Comparison of ENCODE assay signal across 15 cellular contexts in genomic region chr9:69731348-69731747, GRCh38. TPM values are rescaled to one million over a fixed set of nuclear protein-coding genes. Genes with fewer than 3 reads are reported as not detected.
DNase-seq lines count a peak whose midpoint lies in the region; ATAC-seq and TF ChIP-seq lines count a peak whose summit lies in the region.
"Had no signal": no experiment of that assay in that cellular context is flagged by ENCODE, and none has a peak within 500 bp of the region (broad histone marks: within the 10 kb centered on the region; RNA-seq: fewer than 3 reads in every experiment).

No MANE protein-coding gene starts in this region.

- WGBS in endodermal cell (ENCODE audit: insufficient coverage in 1 of 2, insufficient read length in 1 of 2), 2 experiments: 95 to 100% methylated on average over 2 of the region's 2 CpGs

- peaks cover 15% of the 10 kb centered on the region for H3K4me1 Mint-ChIP-seq in activated CD4-positive, alpha-beta T cell treated with anti-CD3 and anti-CD28 coated beads, Interleukin-2, amount 10 ng/mL, durations not matched to agents 24 days and 14 days
- H3K4me1 Mint-ChIP-seq in activated CD4-positive, alpha-beta T cell treated with anti-CD3 and anti-CD28 coated beads, Interleukin-2, amount 10 ng/mL, durations not matched to agents 7 days and 5 days: no peaks in the 10 kb centered on the region
- H3K4me1 Mint-ChIP-seq in activated naive CD8-positive, alpha-beta T cell treated with anti-CD3 and anti-CD28 coated beads, Interleukin-2, amount 50 U/mL, for 24 hours: peaks cover 18% of the 10 kb centered on the region
- H3K4me1 Mint-ChIP-seq in activated naive CD8-positive, alpha-beta T cell treated with anti-CD3 and anti-CD28 coated beads for 36 hours: peaks cover 5% of the 10 kb centered on the region
- H3K4me1 Mint-ChIP-seq in activated T-helper 17 cell treated with anti-CD3 and anti-CD28 coated beads, Interleukin-2, amount 50 U/mL, for 72 hours: peaks cover 8% of the 10 kb centered on the region
- no peaks in the 10 kb centered on the region for H3K4me1 Mint-ChIP-seq in endodermal cell
- H3K4me1 Mint-ChIP-seq: B cell, H9 had no signal

- no peak overlapping the region for H3K4me3 ChIP-seq in endodermal cell (ENCODE audit: low read length)
- H3K4me3 ChIP-seq: BLaER1 treated with 17β-estradiol and CSF1 and Interleukin-3, amounts not matched to agents 10 nM and 100 nM had no signal

- H3K27me3 Mint-ChIP-seq in activated CD4-positive, alpha-beta T cell treated with anti-CD3 and anti-CD28 coated beads, Interleukin-2, amount 10 ng/mL, durations not matched to agents 24 days and 14 days: no peaks in the 10 kb centered on the region
- H3K27me3 Mint-ChIP-seq in activated CD4-positive, alpha-beta T cell treated with anti-CD3 and anti-CD28 coated beads, Interleukin-2, amount 10 ng/mL, durations not matched to agents 7 days and 5 days: no peaks in the 10 kb centered on the region
- H3K27me3 Mint-ChIP-seq in activated naive CD8-positive, alpha-beta T cell treated with anti-CD3 and anti-CD28 coated beads, Interleukin-2, amount 50 U/mL, for 24 hours: no peaks in the 10 kb centered on the region
- H3K27me3 Mint-ChIP-seq in activated naive CD8-positive, alpha-beta T cell treated with anti-CD3 and anti-CD28 coated beads for 36 hours: no peaks in the 10 kb centered on the region
- no peaks in the 10 kb centered on the region for H3K27me3 Mint-ChIP-seq in activated T-helper 17 cell treated with anti-CD3 and anti-CD28 coated beads, Interleukin-2, amount 50 U/mL, for 72 hours
- no peaks in the 10 kb centered on the region for H3K27me3 Mint-ChIP-seq in endodermal cell (ENCODE audit: insufficient read depth)
- H3K27me3 Mint-ChIP-seq: B cell had no signal

- H3K36me3 Mint-ChIP-seq in activated CD4-positive, alpha-beta T cell treated with anti-CD3 and anti-CD28 coated beads, Interleukin-2, amount 10 ng/mL, durations not matched to agents 24 days and 14 days (ENCODE audit: low read depth): peaks cover 50% of the 10 kb centered on the region
- H3K36me3 Mint-ChIP-seq in activated CD4-positive, alpha-beta T cell treated with anti-CD3 and anti-CD28 coated beads, Interleukin-2, amount 10 ng/mL, durations not matched to agents 7 days and 5 days (ENCODE audit: low read depth): peaks cover 50% of the 10 kb centered on the region
- H3K36me3 Mint-ChIP-seq in activated naive CD8-positive, alpha-beta T cell treated with anti-CD3 and anti-CD28 coated beads, Interleukin-2, amount 50 U/mL, for 24 hours (ENCODE audit: low read depth): peaks cover 40% of the 10 kb centered on the region
- H3K36me3 Mint-ChIP-seq in activated naive CD8-positive, alpha-beta T cell treated with anti-CD3 and anti-CD28 coated beads for 36 hours: peaks cover 31% of the 10 kb centered on the region
- H3K36me3 Mint-ChIP-seq in activated T-helper 17 cell treated with anti-CD3 and anti-CD28 coated beads, Interleukin-2, amount 50 U/mL, for 72 hours (ENCODE audit: low read depth): peaks cover 81% of the 10 kb centered on the region
- peaks cover 54% of the 10 kb centered on the region for H3K36me3 Mint-ChIP-seq in endodermal cell (ENCODE audit: low read depth)

- no peaks in the 10 kb centered on the region for H3K27me3 ChIP-seq in endodermal cell (ENCODE audit: control insufficient read depth, insufficient read depth, low read length, poor library complexity, severe bottlenecking)
- H3K27me3 ChIP-seq: BLaER1 treated with 17β-estradiol and CSF1 and Interleukin-3, amounts not matched to agents 10 nM and 100 nM had no signal

- intact Hi-C loops in activated CD4-positive, alpha-beta T cell treated with anti-CD3 and anti-CD28 coated beads, Interleukin-2, amount 10 ng/mL, durations not matched to agents 24 days and 14 days (cut with micrococcal nuclease): loop anchor here (2.0 kb wide), 1 partner anchor 27 kb away; no protein-coding TSS in a partner anchor

- H3K27ac Mint-ChIP-seq in activated CD4-positive, alpha-beta T cell treated with anti-CD3 and anti-CD28 coated beads, Interleukin-2, amount 10 ng/mL, durations not matched to agents 24 days and 14 days: peak overlapping the region; percentile 69
- H3K27ac Mint-ChIP-seq in activated CD4-positive, alpha-beta T cell treated with anti-CD3 and anti-CD28 coated beads, Interleukin-2, amount 10 ng/mL, durations not matched to agents 7 days and 5 days: no peak overlapping the region
- H3K27ac Mint-ChIP-seq in activated naive CD8-positive, alpha-beta T cell treated with anti-CD3 and anti-CD28 coated beads, Interleukin-2, amount 50 U/mL, for 24 hours: peak overlapping the region; percentile 76
- no peak overlapping the region for H3K27ac Mint-ChIP-seq in activated naive CD8-positive, alpha-beta T cell treated with anti-CD3 and anti-CD28 coated beads for 36 hours
- H3K27ac Mint-ChIP-seq in activated T-helper 17 cell treated with anti-CD3 and anti-CD28 coated beads, Interleukin-2, amount 50 U/mL, for 72 hours: no peak overlapping the region
- H3K27ac Mint-ChIP-seq in endodermal cell: no peak overlapping the region
- H3K27ac Mint-ChIP-seq: B cell; CD8-positive, alpha-beta T cell had no signal

- H3K4me1 ChIP-seq in endodermal cell (ENCODE audit: control insufficient read depth, insufficient read depth, low read length): no peaks in the 10 kb centered on the region
- H3K4me1 ChIP-seq: BLaER1 treated with 17β-estradiol and CSF1 and Interleukin-3, amounts not matched to agents 10 nM and 100 nM had no signal

- no peaks in the 10 kb centered on the region for H3K9me3 Mint-ChIP-seq in activated CD4-positive, alpha-beta T cell treated with anti-CD3 and anti-CD28 coated beads, Interleukin-2, amount 10 ng/mL, durations not matched to agents 24 days and 14 days
- no peaks in the 10 kb centered on the region for H3K9me3 Mint-ChIP-seq in activated CD4-positive, alpha-beta T cell treated with anti-CD3 and anti-CD28 coated beads, Interleukin-2, amount 10 ng/mL, durations not matched to agents 7 days and 5 days
- no peaks in the 10 kb centered on the region for H3K9me3 Mint-ChIP-seq in activated naive CD8-positive, alpha-beta T cell treated with anti-CD3 and anti-CD28 coated beads, Interleukin-2, amount 50 U/mL, for 24 hours
- no peaks in the 10 kb centered on the region for H3K9me3 Mint-ChIP-seq in activated naive CD8-positive, alpha-beta T cell treated with anti-CD3 and anti-CD28 coated beads for 36 hours
- no peaks in the 10 kb centered on the region for H3K9me3 Mint-ChIP-seq in activated T-helper 17 cell treated with anti-CD3 and anti-CD28 coated beads, Interleukin-2, amount 50 U/mL, for 72 hours
- H3K9me3 Mint-ChIP-seq in endodermal cell: no peaks in the 10 kb centered on the region
- H3K9me3 Mint-ChIP-seq: CD8-positive, alpha-beta T cell; H9 had no signal

- H3K4me3 Mint-ChIP-seq in activated CD4-positive, alpha-beta T cell treated with anti-CD3 and anti-CD28 coated beads, Interleukin-2, amount 10 ng/mL, durations not matched to agents 24 days and 14 days: no peak overlapping the region
- H3K4me3 Mint-ChIP-seq in activated CD4-positive, alpha-beta T cell treated with anti-CD3 and anti-CD28 coated beads, Interleukin-2, amount 10 ng/mL, durations not matched to agents 7 days and 5 days: no peak overlapping the region
- no peak overlapping the region for H3K4me3 Mint-ChIP-seq in activated naive CD8-positive, alpha-beta T cell treated with anti-CD3 and anti-CD28 coated beads, Interleukin-2, amount 50 U/mL, for 24 hours
- no peak overlapping the region for H3K4me3 Mint-ChIP-seq in activated naive CD8-positive, alpha-beta T cell treated with anti-CD3 and anti-CD28 coated beads for 36 hours
- H3K4me3 Mint-ChIP-seq in activated T-helper 17 cell treated with anti-CD3 and anti-CD28 coated beads, Interleukin-2, amount 50 U/mL, for 72 hours: no peak overlapping the region
- no peak overlapping the region for H3K4me3 Mint-ChIP-seq in endodermal cell
- H3K4me3 Mint-ChIP-seq: B cell; CD8-positive, alpha-beta T cell; H9 had no signal

- peak; percentile 52 for ATAC-seq in activated naive CD8-positive, alpha-beta T cell treated with anti-CD3 and anti-CD28 coated beads, Interleukin-2, amount 50 U/mL, for 24 hours
- peak; percentile 60 for ATAC-seq in activated T-helper 17 cell treated with anti-CD3 and anti-CD28 coated beads, Interleukin-2, amount 50 U/mL, for 72 hours (replicated peaks)
- ATAC-seq: CD8-positive, alpha-beta T cell had no signal

- CTCF ChIA-PET in activated CD4-positive, alpha-beta T cell treated with anti-CD3 and anti-CD28 coated beads, Interleukin-2, amount 10 ng/mL, durations not matched to agents 7 days and 5 days (lab: Charles Lee): no interaction called here

- H3K27ac ChIP-seq in endodermal cell (ENCODE audit: low read depth, low read length): no peak overlapping the region
- H3K27ac ChIP-seq: BLaER1 treated with 17β-estradiol and CSF1 and Interleukin-3, amounts not matched to agents 10 nM and 100 nM had no signal

- POLR2A ChIA-PET in activated CD4-positive, alpha-beta T cell treated with anti-CD3 and anti-CD28 coated beads, Interleukin-2, amount 10 ng/mL, durations not matched to agents 7 days and 5 days (lab: Charles Lee): interaction anchor here (0.6 kb wide), 1 partner anchor 633 kb away, joined by 6 read pairs; no protein-coding TSS in a partner anchor

- H3K36me3 ChIP-seq in endodermal cell (ENCODE audit: control insufficient read depth, insufficient read depth, low read length): peaks cover 71% of the 10 kb centered on the region

- H3K9me3 ChIP-seq in endodermal cell (ENCODE audit: control insufficient read depth, low read length): no peaks in the 10 kb centered on the region

- TF ChIP-seq CTCF in endodermal cell (conservative IDR thresholded peaks at IDR 0.05): no peak

- no peak overlapping the region for H3K9ac ChIP-seq in endodermal cell (ENCODE audit: extremely low read depth, low read length, poor library complexity, severe bottlenecking)
- H3K9ac ChIP-seq: BLaER1 treated with 17β-estradiol and CSF1 and Interleukin-3, amounts not matched to agents 10 nM and 100 nM had no signal

- no peak for DNase-seq in activated CD4-positive, alpha-beta T cell treated with anti-CD3 and anti-CD28 coated beads, Interleukin-2, amount 10 ng/mL, durations not matched to agents 24 days and 14 days
- no peak for DNase-seq in activated CD4-positive, alpha-beta T cell treated with anti-CD3 and anti-CD28 coated beads, Interleukin-2, amount 10 ng/mL, durations not matched to agents 7 days and 5 days
- DNase-seq in activated naive CD8-positive, alpha-beta T cell treated with anti-CD3 and anti-CD28 coated beads, Interleukin-2, amount 50 U/mL, for 24 hours: no peak
- no peak for DNase-seq in activated naive CD8-positive, alpha-beta T cell treated with anti-CD3 and anti-CD28 coated beads for 36 hours
- DNase-seq in NCI-H1436 (lab: John Stamatoyannopoulos, UW) (no peak), endodermal cell (no peak)
- DNase-seq: 8988T; Calu3; CD8-positive, alpha-beta T cell; DMS79 treated with DMSO at 0.1 percent for 48 hours; GF-D8; H9 had no signal

RNA-seq across cellular contexts. Expression of gene PTAR1, which starts 28.5 kb away (rescaled TPM):
- 51.0 and 56.1 TPM in 2 replicates for total RNA-seq in activated CD4-positive, alpha-beta T cell treated with anti-CD3 and anti-CD28 coated beads, Interleukin-2, amount 10 ng/mL, durations not matched to agents 24 days and 14 days
- total RNA-seq in activated CD4-positive, alpha-beta T cell treated with anti-CD3 and anti-CD28 coated beads, Interleukin-2, amount 10 ng/mL, durations not matched to agents 7 days and 5 days: 10 to 100 TPM; 55.6 to 62.3 TPM
- 10 to 100 TPM; 27.1 to 27.7 TPM for total RNA-seq in activated naive CD8-positive, alpha-beta T cell treated with anti-CD3 and anti-CD28 coated beads for 36 hours
- 10 to 100 TPM; 39.7 to 62.9 TPM for total RNA-seq in activated T-helper 17 cell treated with anti-CD3 and anti-CD28 coated beads, Interleukin-2, amount 50 U/mL, for 72 hours
- total RNA-seq in endodermal cell: 10 to 100 TPM; 73.7 to 81.6 TPM
- polyA plus RNA-seq in endodermal cell (2013, experiment 1 of 2): 42.3 TPM
- polyA plus RNA-seq in endodermal cell (2013, experiment 2 of 2): 38.5 TPM

RNA-seq across cellular contexts. Expression of gene APBA1, which starts 59.2 kb away (rescaled TPM):
- total RNA-seq in activated CD4-positive, alpha-beta T cell treated with anti-CD3 and anti-CD28 coated beads, Interleukin-2, amount 10 ng/mL, durations not matched to agents 24 days and 14 days: 0.51 and 1.1 TPM in 2 replicates
- 1 to 10 TPM; 1.6 to 2.3 TPM for total RNA-seq in activated CD4-positive, alpha-beta T cell treated with anti-CD3 and anti-CD28 coated beads, Interleukin-2, amount 10 ng/mL, durations not matched to agents 7 days and 5 days
- total RNA-seq in activated naive CD8-positive, alpha-beta T cell treated with anti-CD3 and anti-CD28 coated beads for 36 hours: under 1 TPM; 0.08 to 0.23 TPM
- 1 to 10 TPM; 2.8 to 3.8 TPM for total RNA-seq in activated T-helper 17 cell treated with anti-CD3 and anti-CD28 coated beads, Interleukin-2, amount 50 U/mL, for 72 hours
- total RNA-seq in endodermal cell: under 1 TPM; 0.51 to 0.75 TPM
- 2.8 TPM for polyA plus RNA-seq in endodermal cell (2013, experiment 1 of 2)
- 1.6 TPM for polyA plus RNA-seq in endodermal cell (2013, experiment 2 of 2)

Comparison
In these comparisons a context has a peak if more than half of its experiments do, and no peak if none do; other contexts are left out.
1. H3K27ac Mint-ChIP-seq: peak in activated CD4-positive, alpha-beta T cell treated with anti-CD3 and anti-CD28 coated beads, Interleukin-2, amount 10 ng/mL, durations not matched to agents 24 days and 14 days (single experiment) and activated naive CD8-positive, alpha-beta T cell treated with anti-CD3 and anti-CD28 coated beads, Interleukin-2, amount 50 U/mL, for 24 hours (single experiment); none in activated CD4-positive, alpha-beta T cell treated with anti-CD3 and anti-CD28 coated beads, Interleukin-2, amount 10 ng/mL, durations not matched to agents 7 days and 5 days (single experiment), activated naive CD8-positive, alpha-beta T cell treated with anti-CD3 and anti-CD28 coated beads for 36 hours (single experiment), activated T-helper 17 cell treated with anti-CD3 and anti-CD28 coated beads, Interleukin-2, amount 50 U/mL, for 72 hours (single experiment) and endodermal cell (single experiment).